ENCODE assay signal across 23 cellular contexts in the genomic region with DNA sequence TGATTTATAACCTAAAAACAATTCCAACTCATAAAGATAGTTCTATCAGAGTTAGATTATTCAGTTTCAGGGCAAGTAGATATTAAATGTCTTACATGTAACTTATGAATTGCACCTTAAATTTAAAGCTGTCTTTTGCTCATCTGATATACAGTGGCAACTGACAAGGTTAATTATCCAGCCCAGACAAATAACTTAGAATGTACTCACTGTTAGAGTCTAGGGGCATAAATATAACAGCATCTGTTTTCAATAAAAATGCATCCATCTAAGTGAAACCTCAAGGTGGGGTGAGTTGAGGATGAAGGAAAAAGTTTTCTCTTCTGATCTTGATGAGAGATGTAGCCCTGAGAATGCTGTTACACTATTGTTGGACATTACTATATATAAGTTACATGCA.
"Had no signal": no experiment of that assay in that cellular context is flagged by ENCODE, and none has a peak within 500 bp of the region (broad histone marks: within the 10 kb centered on the region; RNA-seq: fewer than 3 reads in every experiment).

No MANE protein-coding gene starts in this region.

- H3K4me1 Mint-ChIP-seq: immature natural killer cell; naive thymus-derived CD4-positive, alpha-beta T cell had no signal

- H3K36me3 ChIP-seq: transverse colon had no signal

- H3K9me3 ChIP-seq: esophagus muscularis mucosa, left ventricle myocardium inferior, neutrophil, spleen, stomach, thoracic aorta, transverse colon had no signal

- DNase-seq: caudate nucleus; effector CD4-positive, alpha-beta T cell; immature natural killer cell; left cardiac atrium; left ventricle myocardium inferior; mesendoderm; naive thymus-derived CD4-positive, alpha-beta T cell; posterior cingulate gyrus; spleen; stimulated activated CD4-positive, alpha-beta T cell treated with anti-CD3 and anti-CD28 coated beads, Interleukin-15, amount 100 ng/mL, for 24 hours; stimulated activated CD4-positive, alpha-beta T cell treated with anti-CD3 and anti-CD28 coated beads, Interleukin-1b, Interleukin-23, amount 100 ng/mL, for 48 hours; stimulated activated CD4-positive, alpha-beta T cell treated with anti-CD3 and anti-CD28 coated beads, Interleukin-4, amount 100 ng/mL, for 4 hours; stimulated activated naive CD4-positive, alpha-beta T cell; stomach; substantia nigra; transverse colon had no signal

- H3K4me3 Mint-ChIP-seq: immature natural killer cell; naive thymus-derived CD4-positive, alpha-beta T cell had no signal

- H3K4me1 ChIP-seq: transverse colon had no signal

- H3K27ac Mint-ChIP-seq: immature natural killer cell; naive thymus-derived CD4-positive, alpha-beta T cell had no signal

- H3K4me3 ChIP-seq: coronary artery, esophagus muscularis mucosa, left ventricle myocardium inferior, lung, spleen, stomach, thoracic aorta, transverse colon had no signal

- ATAC-seq: left cardiac atrium; naive thymus-derived CD4-positive, alpha-beta T cell; sciatic nerve had no signal

- H3K27me3 ChIP-seq: esophagus muscularis mucosa, neutrophil, spleen, stomach, transverse colon had no signal

- H3K36me3 Mint-ChIP-seq: immature natural killer cell; naive thymus-derived CD4-positive, alpha-beta T cell had no signal

- H3K9me3 Mint-ChIP-seq: immature natural killer cell; naive thymus-derived CD4-positive, alpha-beta T cell had no signal

- H3K27ac ChIP-seq: coronary artery, epithelial cell of prostate, esophagus muscularis mucosa, left ventricle myocardium inferior, neutrophil, spleen, stomach, thoracic aorta, transverse colon had no signal
